In genomic region chr2:5981241-5982055, GRCh38 we compare ENCODE assay signal across 8 cellular contexts.
A peak's percentile ranks its signal among the peaks of the same experiment; 100 is the strongest.
DNase-seq lines count a peak whose midpoint lies in the region; ATAC-seq and TF ChIP-seq lines count a peak whose summit lies in the region.

No MANE protein-coding gene starts in this region.

- H2BK120ac ChIP-seq in mesenchymal stem cell (ENCODE audit: low read depth, low read length) = no peak overlapping the region

- peak overlapping the region; percentile 18 for H2AFZ ChIP-seq in mesenchymal stem cell (ENCODE audit: low read depth, low read length)

- peaks cover 6% of the 10 kb centered on the region for H3K4me1 ChIP-seq in mesenchymal stem cell (ENCODE audit: control insufficient read depth, insufficient read depth, low read depth, low read length)

- H3K23ac ChIP-seq in mesenchymal stem cell (ENCODE audit: low read length in 2 of 2) = no peak overlapping the region

- no peak overlapping the region for H3K4ac ChIP-seq in mesenchymal stem cell (ENCODE audit: low read depth in 1 of 2, low read length in 2 of 2)

- peaks cover 3 to 10% of the 10 kb centered on the region in 2 experiments for H3K27me3 ChIP-seq in mesenchymal stem cell (ENCODE audit: control insufficient read depth in 1 of 2, insufficient read depth in 1 of 2, low read length in 2 of 2)

- H3K14ac ChIP-seq in mesenchymal stem cell (ENCODE audit: low read length in 2 of 2) = no peak overlapping the region

- H3K18ac ChIP-seq in mesenchymal stem cell (ENCODE audit: low read depth in 1 of 2, low read length in 2 of 2) = no peak overlapping the region

- in situ Hi-C loops in astrocyte of the spinal cord (cut with HindIII; ENCODE audit: low sequenced_read_pairs) = no loop called here

- H2BK15ac ChIP-seq in mesenchymal stem cell (ENCODE audit: low read depth, poor library complexity, severe bottlenecking) = no peak overlapping the region

- no peak overlapping the region for H2BK5ac ChIP-seq in mesenchymal stem cell (ENCODE audit: low read depth, low read length, poor library complexity, severe bottlenecking)

- H4K91ac ChIP-seq in mesenchymal stem cell (ENCODE audit: low read length) = no peak overlapping the region

- CTCF ChIA-PET in AG04449 (lab: Yijun Ruan, JAX) = no interaction called here

- H2AK5ac ChIP-seq in mesenchymal stem cell (ENCODE audit: low read length, severe bottlenecking) = no peak overlapping the region

- H2BK12ac ChIP-seq in mesenchymal stem cell (ENCODE audit: low read length in 2 of 2) = no peak overlapping the region

- H3K9me3 ChIP-seq in mesenchymal stem cell (ENCODE audit: control insufficient read depth, low read length) = no peaks in the 10 kb centered on the region

- TF ChIP-seq CTCF in AG04449 (IDR thresholded peaks at IDR 0.05; ENCODE audit: insufficient read depth, low read length, missing control alignments) = no peak
- TF ChIP-seq CTCF in astrocyte of the spinal cord (IDR thresholded peaks at IDR 0.05; ENCODE audit: low read depth, low read length) = peak; percentile 19

- no peaks in the 10 kb centered on the region for H3K79me1 ChIP-seq in mesenchymal stem cell (replicated peaks; ENCODE audit: low read length, poor library complexity, severe bottlenecking)

- POLR2A ChIA-PET in AG04449 (lab: Yijun Ruan, JAX) = interaction anchor here (0.6 to 1.4 kb wide), 2 partner anchors 289 to 742 kb away, joined by 3 to 4 read pairs; partner anchors contain the start of gene SOX11

- WGBS in mesenchymal stem cell = 21% methylated on average over 27 of the region's 31 CpGs

- H3K36me3 ChIP-seq in mesenchymal stem cell (ENCODE audit: control insufficient read depth in 1 of 2, insufficient read depth in 2 of 2, low read depth in 1 of 2, low read length in 2 of 2) = no peaks in the 10 kb centered on the region

- DNase-seq in AG04449 (ENCODE audit: low read depth, low spot score) (no peak), NCI-H1417 (lab: John Stamatoyannopoulos, UW) (peak; percentile 76 to 93 (median 89)), astrocyte of the spinal cord (ENCODE audit: low read depth, low spot score) (peak; percentile 50), mesenchymal stem cell (peak; percentile 13), NCI-H1048 (lab: John Stamatoyannopoulos, UW) (no peak), activated T-cell treated with anti-CD3 and anti-CD28 coated beads for 4 hours (no peak)

- H4K8ac ChIP-seq in mesenchymal stem cell (ENCODE audit: low read length) = no peak overlapping the region

- H3K27ac ChIP-seq in mesenchymal stem cell (ENCODE audit: low read length, poor library complexity, severe bottlenecking) = no peak overlapping the region

- no peak overlapping the region for H3K9ac ChIP-seq in mesenchymal stem cell (ENCODE audit: low read length)

- peak overlapping the region; percentile 72 for H3K4me2 ChIP-seq in mesenchymal stem cell (ENCODE audit: low read length, poor library complexity, severe bottlenecking)

- no peak for ATAC-seq in GM19467 (IDR thresholded peaks at IDR 0.05; ENCODE audit: unreplicated experiment)
- ATAC-seq in GM19463 (IDR thresholded peaks at IDR 0.05; ENCODE audit: unreplicated experiment) = no peak

- H3K4me3 ChIP-seq in AG04449 (ENCODE audit: low read depth, low read length) = peak overlapping the region; percentile 44
- H3K4me3 ChIP-seq in astrocyte of the spinal cord (ENCODE audit: low read depth, low read length) = peak overlapping the region; percentile 30
- peak overlapping the region in 1 of 2 experiments; percentile 17 for H3K4me3 ChIP-seq in mesenchymal stem cell (ENCODE audit: insufficient read depth in 1 of 2, low read depth in 1 of 2, low read length in 2 of 2)

Comparison
In these comparisons a context has a peak if more than half of its experiments do, and no peak if none do; other contexts are left out.
1. DNase-seq: peak in NCI-H1417 (3 of 3), astrocyte of the spinal cord (single experiment) and mesenchymal stem cell (single experiment); none in AG04449 (single experiment), NCI-H1048 (single experiment) and activated T-cell treated with anti-CD3 and anti-CD28 coated beads for 4 hours (single experiment).